9 cellular contexts compared by ENCODE assay signal in the genomic region with DNA sequence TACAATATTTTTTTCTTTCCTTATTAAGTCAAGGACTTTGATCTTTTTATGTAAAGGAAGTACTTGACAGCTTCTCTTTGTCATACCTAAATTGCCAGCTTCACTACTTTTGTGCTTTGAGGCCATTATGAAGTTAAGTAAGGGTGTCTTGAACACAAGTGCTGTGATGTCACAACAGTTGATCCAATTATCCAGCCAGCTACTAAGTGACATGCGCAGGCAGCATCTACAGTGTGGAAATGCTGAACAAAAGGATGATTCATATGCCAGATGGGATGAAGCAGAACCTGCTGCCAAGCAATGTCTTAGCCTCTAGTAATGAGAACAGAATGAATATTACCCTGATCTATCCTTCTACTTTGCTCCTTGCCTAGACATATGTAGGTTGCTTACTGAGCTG.
DNase-seq lines count a peak whose midpoint lies in the region; TF ChIP-seq lines count a peak whose summit lies in the region.
"Had no signal": no experiment of that assay in that cellular context is flagged by ENCODE, and none has a peak within 500 bp of the region (broad histone marks: within the 10 kb centered on the region; RNA-seq: fewer than 3 reads in every experiment).

No MANE protein-coding gene starts in this region.

- no peak overlapping the region for H3K27ac ChIP-seq in AG04450 (ENCODE audit: low read depth, low read length)

- H3K9me3 Mint-ChIP-seq in progenitor cell of endocrine pancreas (ENCODE audit: low read depth) (no peaks in the 10 kb centered on the region), Calu3 (ENCODE audit: low read depth, unreplicated experiment) (no peaks in the 10 kb centered on the region)

- no peaks in the 10 kb centered on the region for H3K4me1 Mint-ChIP-seq in progenitor cell of endocrine pancreas (ENCODE audit: low read depth)
- H3K4me1 Mint-ChIP-seq in Calu3 (ENCODE audit: low read depth, unreplicated experiment), result no peaks in the 10 kb centered on the region

- DNase-seq in AG04450 (ENCODE audit: low read depth, low spot score) (peak; percentile 49), LHCN-M2 (ENCODE audit: low read depth) (peak; percentile 80), astrocyte of the spinal cord (ENCODE audit: low read depth, low spot score) (peak; percentile 75), iris pigment epithelial cell (ENCODE audit: low read depth) (peak; percentile 93), progenitor cell of endocrine pancreas (ENCODE audit: low spot score, unreplicated experiment) (no peak), NCI-H510A treated with DMSO at 0.1 percent for 48 hours (lab: John Stamatoyannopoulos, UW) (no peak), Calu3 (no peak)
- no peak for DNase-seq in stimulated activated CD4-positive, alpha-beta T cell treated with anti-CD3 and anti-CD28 coated beads, Interleukin-1b, Interleukin-23, amount 100 ng/mL, for 48 hours

- H3K4me3 Mint-ChIP-seq in progenitor cell of endocrine pancreas (ENCODE audit: low read depth) (no peak overlapping the region), Calu3 (ENCODE audit: low read depth, unreplicated experiment) (no peak overlapping the region)
- H3K4me3 Mint-ChIP-seq: activated naive CD8-positive, alpha-beta T cell had no signal

- in situ Hi-C loops in astrocyte of the spinal cord (cut with HindIII; ENCODE audit: low sequenced_read_pairs), result no loop called here

- no TSS peak for BruUV-seq in Calu3 (replicated peaks; lab: Mats Ljungman, UMichigan)

- no peak for TF ChIP-seq CTCF in AG04450 (IDR thresholded peaks at IDR 0.05; ENCODE audit: low read depth, low read length)
- no peak for TF ChIP-seq CTCF in astrocyte of the spinal cord (IDR thresholded peaks at IDR 0.05; ENCODE audit: low read depth, low read length)
- no peak for TF ChIP-seq CTCF in progenitor cell of endocrine pancreas (IDR thresholded peaks at IDR 0.05; ENCODE audit: unreplicated experiment)
- no peak for TF ChIP-seq CTCF in Calu3 (IDR thresholded peaks at IDR 0.05; ENCODE audit: unreplicated experiment)

- POLR2A ChIA-PET in AG04450 (lab: Yijun Ruan, JAX), result no interaction called here

- intact Hi-C loops in Calu3 (cut with micrococcal nuclease; ENCODE audit: unreplicated experiment), result no loop called here

- no peak overlapping the region for H3K4me3 ChIP-seq in AG04450 (ENCODE audit: low read depth, low read length)
- H3K4me3 ChIP-seq in astrocyte of the spinal cord (ENCODE audit: low read depth, low read length), result no peak overlapping the region

- H3K27ac Mint-ChIP-seq in progenitor cell of endocrine pancreas, result no peak overlapping the region
- H3K27ac Mint-ChIP-seq in Calu3 (ENCODE audit: unreplicated experiment), result no peak overlapping the region
- H3K27ac Mint-ChIP-seq: activated naive CD8-positive, alpha-beta T cell had no signal

- no peaks in the 10 kb centered on the region for H3K27me3 Mint-ChIP-seq in progenitor cell of endocrine pancreas
- H3K27me3 Mint-ChIP-seq in Calu3 (ENCODE audit: unreplicated experiment), result no peaks in the 10 kb centered on the region
- H3K27me3 Mint-ChIP-seq: activated naive CD8-positive, alpha-beta T cell had no signal

- CTCF ChIA-PET in AG04450 (lab: Charles Lee) (no interaction called here), Calu3 (lab: Charles Lee) (no interaction called here)

- H3K9me3 ChIP-seq in AG04450 (ENCODE audit: control insufficient read depth, insufficient read depth, low read length), result no peaks in the 10 kb centered on the region

- H3K36me3 Mint-ChIP-seq in progenitor cell of endocrine pancreas (ENCODE audit: insufficient read depth) (no peaks in the 10 kb centered on the region), Calu3 (ENCODE audit: insufficient read depth, unreplicated experiment) (no peaks in the 10 kb centered on the region)
- H3K36me3 Mint-ChIP-seq: activated naive CD8-positive, alpha-beta T cell had no signal

- no peaks in the 10 kb centered on the region for H3K27me3 ChIP-seq in AG04450 (ENCODE audit: control insufficient read depth, insufficient read depth, low read length)

Comparison
In these comparisons a context has a peak if more than half of its experiments do, and no peak if none do; other contexts are left out.
1. DNase-seq: peak in AG04450 (single experiment), LHCN-M2 (single experiment), astrocyte of the spinal cord (single experiment) and iris pigment epithelial cell (single experiment); none in progenitor cell of endocrine pancreas (single experiment), NCI-H510A treated with DMSO at 0.1 percent for 48 hours (single experiment), stimulated activated CD4-positive, alpha-beta T cell treated with anti-CD3 and anti-CD28 coated beads, Interleukin-1b, Interleukin-23, amount 100 ng/mL, for 48 hours (single experiment) and Calu3 (single experiment).